ENCODE assay signal across 27 cellular contexts in the genomic region with DNA sequence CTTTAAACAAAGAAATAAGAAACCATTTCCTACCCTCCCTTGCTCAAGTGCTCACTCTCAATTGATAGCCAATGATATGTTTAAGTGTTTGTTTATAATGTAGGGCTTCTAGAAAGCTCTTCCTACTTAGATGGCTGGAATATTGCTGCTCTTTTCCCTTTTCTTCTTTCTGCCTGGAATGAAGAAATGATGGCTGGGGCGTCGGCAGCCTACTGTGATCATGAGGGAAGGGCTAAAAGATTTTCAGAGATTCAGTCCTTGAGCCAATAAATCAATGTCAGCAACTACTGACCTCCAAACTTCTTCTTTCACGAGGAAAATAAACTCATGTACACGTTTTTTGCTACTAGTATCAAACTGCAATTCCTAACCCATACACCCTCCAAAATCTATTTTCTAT. TPM values are rescaled to one million over a fixed set of nuclear protein-coding genes. Genes with fewer than 3 reads are reported as not detected.
DNase-seq lines count a peak whose midpoint lies in the region; ATAC-seq, FAIRE-seq and TF ChIP-seq lines count a peak whose summit lies in the region.
"Had no signal": no experiment of that assay in that cellular context is flagged by ENCODE, and none has a peak within 500 bp of the region (broad histone marks: within the 10 kb centered on the region; RNA-seq: fewer than 3 reads in every experiment).

No MANE protein-coding gene starts in this region.

- no peak overlapping the region for H3K4me3 ChIP-seq in H1 (ENCODE audit: extremely low read depth in 1 of 4, insufficient read depth in 2 of 4, low read depth in 3 of 4, low read length in 4 of 4)
- H3K4me3 ChIP-seq in neutrophil (ENCODE audit: low read depth in 1 of 2, low read length in 1 of 2) = peak overlapping the region; percentile 73 to 77
- no peak overlapping the region for H3K4me3 ChIP-seq in ascending aorta
- H3K4me3 ChIP-seq: A549; BLaER1 treated with 17β-estradiol and CSF1 and Interleukin-3, amounts not matched to agents 10 nM and 100 nM; GM23248 had no signal

- no peak overlapping the region for H4K5ac ChIP-seq in H1 (ENCODE audit: insufficient read length, low read depth, low read length)

- H2AFZ ChIP-seq in H1 (ENCODE audit: low read length) = no peak overlapping the region
- H2AFZ ChIP-seq: GM23248 had no signal

- no peaks in the 10 kb centered on the region for H3K9me3 Mint-ChIP-seq in activated CD4-positive, alpha-beta T cell treated with anti-CD3 and anti-CD28 coated beads, Interleukin-2, amount 10 ng/mL, durations not matched to agents 24 days and 14 days
- H3K9me3 Mint-ChIP-seq: CD4-positive, alpha-beta T cell had no signal

- TF ChIP-seq EP300 in H1 (IDR thresholded peaks at IDR 0.05; ENCODE audit: borderline replicate concordance in 1 of 2, low read depth in 2 of 2, low read length in 2 of 2) = no peak

- peaks cover 2% of the 10 kb centered on the region for H3K4me1 Mint-ChIP-seq in activated CD4-positive, alpha-beta T cell treated with anti-CD3 and anti-CD28 coated beads, Interleukin-2, amount 10 ng/mL, durations not matched to agents 24 days and 14 days

- peaks cover 0 to 12% (median 5%) of the 10 kb centered on the region in 4 experiments for H3K4me1 ChIP-seq in H1 (replicated peaks in 1 of 4; ENCODE audit: control insufficient read depth in 3 of 4, insufficient read depth in 4 of 4, low read length in 3 of 4)
- peaks cover 38 to 46% of the 10 kb centered on the region in 2 experiments for H3K4me1 ChIP-seq in neutrophil (ENCODE audit: control insufficient read depth in 1 of 2, insufficient read depth in 1 of 2, low read depth in 1 of 2, low read length in 1 of 2)
- H3K4me1 ChIP-seq in ascending aorta = peaks cover 0 to 2% of the 10 kb centered on the region in 2 donors
- H3K4me1 ChIP-seq: A549, BE2C had no signal

- peaks cover 53% of the 10 kb centered on the region for H3K27me3 Mint-ChIP-seq in activated CD4-positive, alpha-beta T cell treated with anti-CD3 and anti-CD28 coated beads, Interleukin-2, amount 10 ng/mL, durations not matched to agents 24 days and 14 days

- H3K18ac ChIP-seq in H1 (ENCODE audit: extremely low read depth, low read length) = no peak overlapping the region

- peaks cover 3% of the 10 kb centered on the region for H3K36me3 Mint-ChIP-seq in activated CD4-positive, alpha-beta T cell treated with anti-CD3 and anti-CD28 coated beads, Interleukin-2, amount 10 ng/mL, durations not matched to agents 24 days and 14 days (ENCODE audit: low read depth)

- H4K20me1 ChIP-seq in H1 (replicated peaks in 1 of 2; ENCODE audit: control insufficient read depth in 1 of 2, insufficient read depth in 2 of 2, low read length in 2 of 2) = no peaks in the 10 kb centered on the region

- no peak for ATAC-seq in left ventricle myocardium superior
- ATAC-seq: A549, HCT116 had no signal

- peaks cover 15 to 47% (median 39%) of the 10 kb centered on the region in 4 experiments for H3K27me3 ChIP-seq in H1 (replicated peaks in 1 of 4; ENCODE audit: control insufficient read depth in 3 of 4, extremely low read depth in 1 of 4, insufficient read depth in 3 of 4, low read length in 3 of 4)
- no peaks in the 10 kb centered on the region for H3K27me3 ChIP-seq in neutrophil
- H3K27me3 ChIP-seq in ascending aorta = no peaks in the 10 kb centered on the region

- no peaks in the 10 kb centered on the region for H3K79me2 ChIP-seq in H1 (ENCODE audit: control insufficient read depth in 1 of 2, insufficient read depth in 2 of 2, low read length in 2 of 2)

- FAIRE-seq in H1 (lab: Jason Lieb, UNC) = no peak
- FAIRE-seq: A549, D721Med, G401.6, GM12892, GM19239 had no signal

- no peak overlapping the region for H2BK5ac ChIP-seq in H1 (ENCODE audit: low read depth, low read length)

- no peak overlapping the region for H2BK12ac ChIP-seq in H1 (ENCODE audit: low read depth, low read length)

- H3K23me2 ChIP-seq in H1 (ENCODE audit: low read depth, low read length) = peaks cover 10% of the 10 kb centered on the region; the same call in 1 of the 2 replicates

- H3K4me2 ChIP-seq in H1 (ENCODE audit: insufficient read depth in 1 of 2, low read depth in 2 of 2, low read length in 2 of 2) = no peak overlapping the region
- H3K4me2 ChIP-seq: A549; BLaER1 treated with 17β-estradiol and CSF1 and Interleukin-3, amounts not matched to agents 10 nM and 100 nM had no signal

- H2BK120ac ChIP-seq in H1 (replicated peaks; ENCODE audit: low read depth, low read length) = no peak overlapping the region

- POLR2A ChIA-PET in H1 (lab: Charles Lee; ENCODE audit: partially characterized antibody) = no interaction called here

- H3K27ac ChIP-seq in H1 (ENCODE audit: low read depth, low read length) (no peak overlapping the region), neutrophil (no peak overlapping the region), ascending aorta (no peak overlapping the region)
- H3K27ac ChIP-seq: A549; BLaER1 treated with 17β-estradiol and CSF1 and Interleukin-3, amounts not matched to agents 10 nM and 100 nM; GM23248 had no signal

- H4K8ac ChIP-seq in H1 (ENCODE audit: extremely low read depth, insufficient read depth, low read length) = no peak overlapping the region

- no peak overlapping the region for H3K56ac ChIP-seq in H1 (replicated peaks; ENCODE audit: insufficient read length, low read depth, low read length)

- no peak overlapping the region for H3K4me3 Mint-ChIP-seq in activated CD4-positive, alpha-beta T cell treated with anti-CD3 and anti-CD28 coated beads, Interleukin-2, amount 10 ng/mL, durations not matched to agents 24 days and 14 days

- H3K14ac ChIP-seq in H1 (ENCODE audit: insufficient read length) = no peak overlapping the region

- no peak for TF ChIP-seq RAD21 in H1 (IDR thresholded peaks at IDR 0.05 in 1 of 2, conservative IDR thresholded peaks at IDR 0.05 in 1 of 2; ENCODE audit: low read depth in 2 of 2, low read length in 2 of 2)

- WGBS in H1 (ENCODE audit: extremely low coverage in 1 of 2, insufficient coverage in 1 of 2, insufficient read length in 1 of 2, insufficient replicate concordance in 2 of 2, low coverage in 1 of 2, low lambda C conversion rate in 2 of 2, missing lambda C conversion rate in 1 of 2), 2 experiments = 79% methylated on average over 4 of the region's 4 CpGs; no CpG with 5 or more reads in 1 of the 2 experiments

- H3K79me1 ChIP-seq in H1 (ENCODE audit: low read depth, low read length) = no peaks in the 10 kb centered on the region

- CTCF ChIA-PET in H1 (lab: Charles Lee; ENCODE audit: partially characterized antibody) = interaction anchor here (4.2 kb wide), 1 partner anchor 22 kb away, joined by 16 read pairs; no protein-coding TSS in a partner anchor

- no peak overlapping the region for H3K9ac ChIP-seq in H1 (replicated peaks in 1 of 4; ENCODE audit: extremely low read depth in 1 of 4, low read depth in 3 of 4, low read length in 3 of 4)
- H3K9ac ChIP-seq: BLaER1 treated with 17β-estradiol and CSF1 and Interleukin-3, amounts not matched to agents 10 nM and 100 nM; GM23248 had no signal

- H2AK5ac ChIP-seq in H1 (ENCODE audit: low read depth, low read length) = no peak overlapping the region

- TF ChIP-seq POLR2A in H1 (IDR thresholded peaks at IDR 0.05; ENCODE audit: control extremely low read depth in 1 of 2, low read depth in 2 of 2, low read length in 2 of 2) = no peak
- TF ChIP-seq POLR2A in erythroblast (IDR thresholded peaks at IDR 0.05; ENCODE audit: low read length) = no peak

- peak; percentile 10 for DNase-seq in activated CD4-positive, alpha-beta T cell treated with anti-CD3 and anti-CD28 coated beads, Interleukin-2, amount 10 ng/mL, durations not matched to agents 24 days and 14 days
- no peak for DNase-seq in activated CD4-positive, alpha-beta T cell treated with anti-CD3 and anti-CD28 coated beads for 4 hours
- no peak for DNase-seq in H1 (ENCODE audit: low read depth in 1 of 2, low spot score in 2 of 2)
- DNase-seq in left ventricle myocardium superior = no peak
- no peak for DNase-seq in erythroblast (lab: John Stamatoyannopoulos, UW)
- DNase-seq in ascending aorta (ENCODE audit: low spot score in 2 of 2) = no peak
- DNase-seq: 8988T; ACHN; AML-193; BE2C; CD4-positive, alpha-beta T cell; CD8-positive, alpha-beta memory T cell; DMS 273 treated with DMSO at 0.1 percent for 48 hours; DMS53; DND-41; GM23248; H9 had no signal

- no peak overlapping the region for H4K91ac ChIP-seq in H1 (replicated peaks; ENCODE audit: insufficient read length, low read length)

- TF ChIP-seq CTCF in H1 (IDR thresholded peaks at IDR 0.05; ENCODE audit: control extremely low read depth in 1 of 3, insufficient read depth in 1 of 3, low read depth in 1 of 3, low read length in 3 of 3) (no peak), neutrophil (IDR thresholded peaks at IDR 0.05) (no peak), ascending aorta (IDR thresholded peaks at IDR 0.05) (no peak)

- H3K9me3 ChIP-seq in H1 (ENCODE audit: insufficient read depth in 2 of 2, low read depth in 1 of 2, low read length in 1 of 2) = no peaks in the 10 kb centered on the region
- no peaks in the 10 kb centered on the region for H3K9me3 ChIP-seq in neutrophil
- no peaks in the 10 kb centered on the region for H3K9me3 ChIP-seq in ascending aorta
- H3K9me3 ChIP-seq: A549, BE2C had no signal

- H3K23ac ChIP-seq in H1 (ENCODE audit: insufficient read length) = no peak overlapping the region

- no peak overlapping the region for H3K27ac Mint-ChIP-seq in activated CD4-positive, alpha-beta T cell treated with anti-CD3 and anti-CD28 coated beads, Interleukin-2, amount 10 ng/mL, durations not matched to agents 24 days and 14 days
- H3K27ac Mint-ChIP-seq: CD14-positive monocyte; CD4-positive, alpha-beta T cell; H9 had no signal

- no peaks in the 10 kb centered on the region for H3K36me3 ChIP-seq in H1 (ENCODE audit: control insufficient read depth in 2 of 4, insufficient read depth in 4 of 4, low read length in 3 of 4)
- H3K36me3 ChIP-seq in neutrophil = no peaks in the 10 kb centered on the region
- H3K36me3 ChIP-seq in ascending aorta = no peaks in the 10 kb centered on the region
- H3K36me3 ChIP-seq: BE2C; BLaER1 treated with 17β-estradiol and CSF1 and Interleukin-3, amounts not matched to agents 10 nM and 100 nM had no signal

- intact Hi-C loops in activated CD4-positive, alpha-beta T cell treated with anti-CD3 and anti-CD28 coated beads, Interleukin-2, amount 10 ng/mL, durations not matched to agents 24 days and 14 days (cut with micrococcal nuclease) = no loop called here
- intact Hi-C loops in left ventricle myocardium superior (cut with micrococcal nuclease) = no loop called here
- intact Hi-C loops in ascending aorta (cut with DNase I) = no loop called here

- H2BK15ac ChIP-seq in H1 (ENCODE audit: low read length) = no peak overlapping the region

- H3K4ac ChIP-seq in H1 (replicated peaks; ENCODE audit: insufficient read length, low read depth, low read length) = no peak overlapping the region

- H2BK20ac ChIP-seq in H1 (ENCODE audit: low read length) = no peak overlapping the region

RNA-seq across cellular contexts. Expression of gene GPR27, which starts 2.1 kb away (rescaled TPM):
- total RNA-seq in activated CD4-positive, alpha-beta T cell treated with anti-CD3 and anti-CD28 coated beads, Interleukin-2, amount 10 ng/mL, durations not matched to agents 24 days and 14 days = 1.0 and 1.4 TPM in 2 replicates
- 12.5 and 13.8 TPM in 2 replicates for total RNA-seq in H1 (2021; fragmentation: NEBNext Ultra II Directional; extraction: Animal tissue kit (Norgen Biotek cat#: 25700))
- 10.7 and 11.3 TPM in 2 replicates for polyA plus RNA-seq in H1 (2011; rRNA removed)
- polyA plus RNA-seq in H1 (2011; cell fraction: cytosol; rRNA removed) = 11.2 TPM
- polyA plus RNA-seq in H1 (2011; cell fraction: nucleus; rRNA removed) = 9.2 TPM
- polyA plus RNA-seq in H1 (2012, experiment 1 of 2) = 9.9 to 15.0 TPM (median 10.5 TPM) in 4 replicates
- 14.3 TPM for polyA plus RNA-seq in H1 (2012, experiment 2 of 2)
- 12.5 TPM for polyA plus RNA-seq in H1 (2013, experiment 1 of 2)
- 12.5 TPM for polyA plus RNA-seq in H1 (2013, experiment 2 of 2)
- polyA minus RNA-seq in H1 (2011; rRNA and poly(A)+ RNA removed) = 3.0 and 3.3 TPM in 2 replicates
- polyA minus RNA-seq in H1 (2011; cell fraction: cytosol; rRNA and poly(A)+ RNA removed) = 8.9 TPM
- 6.9 TPM for polyA minus RNA-seq in H1 (2011; cell fraction: nucleus; rRNA and poly(A)+ RNA removed)
- total RNA-seq in left ventricle myocardium superior = 4.4 TPM
- total RNA-seq in ascending aorta = 2.4 TPM
- total RNA-seq: GM23248, H4 had no signal
- polyA plus RNA-seq: GM23248 had no signal

RNA-seq across cellular contexts. Expression of gene EIF4E3, which starts 26.4 kb away (rescaled TPM):
- total RNA-seq in activated CD4-positive, alpha-beta T cell treated with anti-CD3 and anti-CD28 coated beads, Interleukin-2, amount 10 ng/mL, durations not matched to agents 24 days and 14 days = 20.3 and 20.7 TPM in 2 replicates
- 14.3 and 17.0 TPM in 2 replicates for total RNA-seq in H1 (2021; fragmentation: NEBNext Ultra II Directional; extraction: Animal tissue kit (Norgen Biotek cat#: 25700))
- polyA plus RNA-seq in H1 (2011; rRNA removed) = 2.8 and 5.2 TPM in 2 replicates
- 5.7 TPM for polyA plus RNA-seq in H1 (2011; cell fraction: cytosol; rRNA removed)
- 2.1 TPM for polyA plus RNA-seq in H1 (2011; cell fraction: nucleus; rRNA removed)
- polyA plus RNA-seq in H1 (2012, experiment 1 of 2) = 5.9 to 9.2 TPM (median 7.6 TPM) in 4 replicates
- 1.5 TPM for polyA plus RNA-seq in H1 (2012, experiment 2 of 2)
- polyA plus RNA-seq in H1 (2013, experiment 1 of 2) = 11.6 TPM
- polyA plus RNA-seq in H1 (2013, experiment 2 of 2) = 13.6 TPM
- 7.5 and 10.9 TPM in 2 replicates for polyA minus RNA-seq in H1 (2011; rRNA and poly(A)+ RNA removed)
- 3.6 TPM for polyA minus RNA-seq in H1 (2011; cell fraction: cytosol; rRNA and poly(A)+ RNA removed)
- 5.7 TPM for polyA minus RNA-seq in H1 (2011; cell fraction: nucleus; rRNA and poly(A)+ RNA removed)
- total RNA-seq in left ventricle myocardium superior = 55.7 TPM
- 4.4 TPM for total RNA-seq in ascending aorta

RNA-seq across cellular contexts. Expression of gene PROK2, which starts 33.3 kb away (rescaled TPM):
- total RNA-seq in activated CD4-positive, alpha-beta T cell treated with anti-CD3 and anti-CD28 coated beads, Interleukin-2, amount 10 ng/mL, durations not matched to agents 24 days and 14 days = not detected in 2 replicates
- 1.8 and 2.0 TPM in 2 replicates for total RNA-seq in H1 (2021; fragmentation: NEBNext Ultra II Directional; extraction: Animal tissue kit (Norgen Biotek cat#: 25700))
- polyA plus RNA-seq in H1 (2011; rRNA removed) = 0.24 and 0.50 TPM in 2 replicates
- 0.87 TPM for polyA plus RNA-seq in H1 (2011; cell fraction: cytosol; rRNA removed)
- 0.16 TPM for polyA plus RNA-seq in H1 (2011; cell fraction: nucleus; rRNA removed)
- 0.62 to 0.84 TPM (median 0.77 TPM) in 4 replicates for polyA plus RNA-seq in H1 (2012, experiment 1 of 2)
- 0.38 TPM for polyA plus RNA-seq in H1 (2012, experiment 2 of 2)
- 2.4 TPM for polyA plus RNA-seq in H1 (2013, experiment 1 of 2)
- 2.4 TPM for polyA plus RNA-seq in H1 (2013, experiment 2 of 2)
- polyA minus RNA-seq in H1 (2011; rRNA and poly(A)+ RNA removed) = 0.34 TPM in 1 of 2 replicates, not detected in the other
- polyA minus RNA-seq in H1 (2011; cell fraction: cytosol; rRNA and poly(A)+ RNA removed) = not detected
- polyA minus RNA-seq in H1 (2011; cell fraction: nucleus; rRNA and poly(A)+ RNA removed) = not detected
- total RNA-seq in left ventricle myocardium superior (0.22 TPM), ascending aorta (not detected)
- total RNA-seq: GM23248, H4 had no signal
- polyA plus RNA-seq: A549, GM23248 had no signal

Comparison
In these comparisons a context has a peak if more than half of its experiments do, and no peak if none do; other contexts are left out.
1. H3K4me3 ChIP-seq: peak in neutrophil (2 of 2); none in H1 (0 of 4) and ascending aorta (0 of 2).